In the genomic region with DNA sequence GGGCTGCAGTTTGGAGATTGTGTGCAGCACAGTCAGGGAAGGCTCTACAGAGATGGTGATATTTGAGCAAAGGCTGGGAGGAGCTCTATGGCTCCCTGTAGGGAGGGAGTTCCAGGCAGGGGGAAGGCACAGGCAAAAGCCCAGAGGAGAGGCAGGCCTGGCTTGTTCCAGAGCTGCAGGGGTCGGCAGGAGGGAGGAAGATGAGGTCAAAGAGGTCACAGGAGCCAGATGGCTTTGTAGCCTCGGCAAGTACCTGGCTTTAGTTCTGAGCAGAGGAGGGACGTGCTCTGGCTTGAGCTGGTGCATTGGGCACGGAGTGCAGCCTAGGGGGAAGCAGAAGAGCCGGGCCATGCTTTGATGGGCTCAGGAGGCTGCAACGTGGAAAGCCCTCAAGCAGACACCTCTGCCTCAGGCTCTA, we compare ENCODE assay signal across 1 cellular context.
TF ChIP-seq lines count a peak whose summit lies in the region.

No MANE protein-coding gene starts in this region.

TF ChIP-seq in HepG2, 621 proteins besides CTCF, POLR2A, EP300 and RAD21 (continued from another document and continues in another):
- TF ChIP-seq, protein P1, sequence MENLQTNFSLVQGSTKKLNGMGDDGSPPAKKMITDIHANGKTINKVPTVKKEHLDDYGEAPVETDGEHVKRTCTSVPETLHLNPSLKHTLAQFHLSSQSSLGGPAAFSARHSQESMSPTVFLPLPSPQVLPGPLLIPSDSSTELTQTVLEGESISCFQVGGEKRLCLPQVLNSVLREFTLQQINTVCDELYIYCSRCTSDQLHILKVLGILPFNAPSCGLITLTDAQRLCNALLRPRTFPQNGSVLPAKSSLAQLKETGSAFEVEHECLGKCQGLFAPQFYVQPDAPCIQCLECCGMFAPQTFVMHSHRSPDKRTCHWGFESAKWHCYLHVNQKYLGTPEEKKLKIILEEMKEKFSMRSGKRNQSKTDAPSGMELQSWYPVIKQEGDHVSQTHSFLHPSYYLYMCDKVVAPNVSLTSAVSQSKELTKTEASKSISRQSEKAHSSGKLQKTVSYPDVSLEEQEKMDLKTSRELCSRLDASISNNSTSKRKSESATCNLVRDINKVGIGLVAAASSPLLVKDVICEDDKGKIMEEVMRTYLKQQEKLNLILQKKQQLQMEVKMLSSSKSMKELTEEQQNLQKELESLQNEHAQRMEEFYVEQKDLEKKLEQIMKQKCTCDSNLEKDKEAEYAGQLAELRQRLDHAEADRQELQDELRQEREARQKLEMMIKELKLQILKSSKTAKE (CRISPR knock-in tag; IDR thresholded peaks at IDR 0.05; ENCODE audit: borderline replicate concordance), result no peak
- TF ChIP-seq ZNF232 (CRISPR knock-in tag; IDR thresholded peaks at IDR 0.05; ENCODE audit: borderline replicate concordance), result no peak
- TF ChIP-seq ZNF670 (CRISPR knock-in tag; IDR thresholded peaks at IDR 0.05; ENCODE audit: borderline replicate concordance), result 0 out of 2 replicates have a peak, but pooled peaks have one; percentile 40
- TF ChIP-seq, protein P2, sequence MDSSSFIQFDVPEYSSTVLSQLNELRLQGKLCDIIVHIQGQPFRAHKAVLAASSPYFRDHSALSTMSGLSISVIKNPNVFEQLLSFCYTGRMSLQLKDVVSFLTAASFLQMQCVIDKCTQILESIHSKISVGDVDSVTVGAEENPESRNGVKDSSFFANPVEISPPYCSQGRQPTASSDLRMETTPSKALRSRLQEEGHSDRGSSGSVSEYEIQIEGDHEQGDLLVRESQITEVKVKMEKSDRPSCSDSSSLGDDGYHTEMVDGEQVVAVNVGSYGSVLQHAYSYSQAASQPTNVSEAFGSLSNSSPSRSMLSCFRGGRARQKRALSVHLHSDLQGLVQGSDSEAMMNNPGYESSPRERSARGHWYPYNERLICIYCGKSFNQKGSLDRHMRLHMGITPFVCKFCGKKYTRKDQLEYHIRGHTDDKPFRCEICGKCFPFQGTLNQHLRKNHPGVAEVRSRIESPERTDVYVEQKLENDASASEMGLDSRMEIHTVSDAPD (CRISPR knock-in tag; IDR thresholded peaks at IDR 0.05), result 0 out of 2 replicates have a peak, but pooled peaks have one; percentile 15
- TF ChIP-seq ZNF383 (CRISPR knock-in tag; IDR thresholded peaks at IDR 0.05; ENCODE audit: borderline replicate concordance), result no peak
- TF ChIP-seq ZNF441 (CRISPR knock-in tag; IDR thresholded peaks at IDR 0.05; ENCODE audit: borderline replicate concordance), result no peak
- TF ChIP-seq ZNF34 (CRISPR knock-in tag; IDR thresholded peaks at IDR 0.05; ENCODE audit: borderline replicate concordance), result no peak
- TF ChIP-seq, protein P3, sequence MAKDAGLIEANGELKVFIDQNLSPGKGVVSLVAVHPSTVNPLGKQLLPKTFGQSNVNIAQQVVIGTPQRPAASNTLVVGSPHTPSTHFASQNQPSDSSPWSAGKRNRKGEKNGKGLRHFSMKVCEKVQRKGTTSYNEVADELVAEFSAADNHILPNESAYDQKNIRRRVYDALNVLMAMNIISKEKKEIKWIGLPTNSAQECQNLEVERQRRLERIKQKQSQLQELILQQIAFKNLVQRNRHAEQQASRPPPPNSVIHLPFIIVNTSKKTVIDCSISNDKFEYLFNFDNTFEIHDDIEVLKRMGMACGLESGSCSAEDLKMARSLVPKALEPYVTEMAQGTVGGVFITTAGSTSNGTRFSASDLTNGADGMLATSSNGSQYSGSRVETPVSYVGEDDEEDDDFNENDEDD (CRISPR knock-in tag; IDR thresholded peaks at IDR 0.05; ENCODE audit: borderline replicate concordance), result 0 out of 2 replicates have a peak, but pooled peaks have one; percentile 2
- TF ChIP-seq, protein P4, sequence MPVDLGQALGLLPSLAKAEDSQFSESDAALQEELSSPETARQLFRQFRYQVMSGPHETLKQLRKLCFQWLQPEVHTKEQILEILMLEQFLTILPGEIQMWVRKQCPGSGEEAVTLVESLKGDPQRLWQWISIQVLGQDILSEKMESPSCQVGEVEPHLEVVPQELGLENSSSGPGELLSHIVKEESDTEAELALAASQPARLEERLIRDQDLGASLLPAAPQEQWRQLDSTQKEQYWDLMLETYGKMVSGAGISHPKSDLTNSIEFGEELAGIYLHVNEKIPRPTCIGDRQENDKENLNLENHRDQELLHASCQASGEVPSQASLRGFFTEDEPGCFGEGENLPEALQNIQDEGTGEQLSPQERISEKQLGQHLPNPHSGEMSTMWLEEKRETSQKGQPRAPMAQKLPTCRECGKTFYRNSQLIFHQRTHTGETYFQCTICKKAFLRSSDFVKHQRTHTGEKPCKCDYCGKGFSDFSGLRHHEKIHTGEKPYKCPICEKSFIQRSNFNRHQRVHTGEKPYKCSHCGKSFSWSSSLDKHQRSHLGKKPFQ (CRISPR knock-in tag; IDR thresholded peaks at IDR 0.05; ENCODE audit: insufficient replicate concordance), result no peak
- TF ChIP-seq, protein P5, sequence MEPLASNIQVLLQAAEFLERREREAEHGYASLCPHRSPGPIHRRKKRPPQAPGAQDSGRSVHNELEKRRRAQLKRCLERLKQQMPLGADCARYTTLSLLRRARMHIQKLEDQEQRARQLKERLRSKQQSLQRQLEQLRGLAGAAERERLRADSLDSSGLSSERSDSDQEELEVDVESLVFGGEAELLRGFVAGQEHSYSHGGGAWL (CRISPR knock-in tag; IDR thresholded peaks at IDR 0.05), result no peak
- peak; percentile 52; the same call in 1 of the 2 replicates for TF ChIP-seq ZBTB7B (CRISPR knock-in tag; IDR thresholded peaks at IDR 0.05)
- no peak for TF ChIP-seq TOE1 (CRISPR knock-in tag; IDR thresholded peaks at IDR 0.05)
- TF ChIP-seq, protein P6, sequence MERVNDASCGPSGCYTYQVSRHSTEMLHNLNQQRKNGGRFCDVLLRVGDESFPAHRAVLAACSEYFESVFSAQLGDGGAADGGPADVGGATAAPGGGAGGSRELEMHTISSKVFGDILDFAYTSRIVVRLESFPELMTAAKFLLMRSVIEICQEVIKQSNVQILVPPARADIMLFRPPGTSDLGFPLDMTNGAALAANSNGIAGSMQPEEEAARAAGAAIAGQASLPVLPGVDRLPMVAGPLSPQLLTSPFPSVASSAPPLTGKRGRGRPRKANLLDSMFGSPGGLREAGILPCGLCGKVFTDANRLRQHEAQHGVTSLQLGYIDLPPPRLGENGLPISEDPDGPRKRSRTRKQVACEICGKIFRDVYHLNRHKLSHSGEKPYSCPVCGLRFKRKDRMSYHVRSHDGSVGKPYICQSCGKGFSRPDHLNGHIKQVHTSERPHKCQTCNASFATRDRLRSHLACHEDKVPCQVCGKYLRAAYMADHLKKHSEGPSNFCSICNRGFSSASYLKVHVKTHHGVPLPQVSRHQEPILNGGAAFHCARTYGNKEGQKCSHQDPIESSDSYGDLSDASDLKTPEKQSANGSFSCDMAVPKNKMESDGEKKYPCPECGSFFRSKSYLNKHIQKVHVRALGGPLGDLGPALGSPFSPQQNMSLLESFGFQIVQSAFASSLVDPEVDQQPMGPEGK (CRISPR knock-in tag; IDR thresholded peaks at IDR 0.05), result peak; percentile 11; the same call in 1 of the 2 replicates
- TF ChIP-seq GATAD2A (CRISPR knock-in tag; IDR thresholded peaks at IDR 0.05), result no peak
- no peak for TF ChIP-seq NFE2L1 (CRISPR knock-in tag; IDR thresholded peaks at IDR 0.05; ENCODE audit: borderline replicate concordance)
- TF ChIP-seq PRMT3 (CRISPR knock-in tag; IDR thresholded peaks at IDR 0.05; ENCODE audit: borderline replicate concordance, low read depth), result no peak
- TF ChIP-seq SIN3B (IDR thresholded peaks at IDR 0.05; ENCODE audit: low read length), result no peak
- no peak for TF ChIP-seq NPAS2 (CRISPR knock-in tag; IDR thresholded peaks at IDR 0.05; ENCODE audit: borderline replicate concordance)
- TF ChIP-seq, protein P7, sequence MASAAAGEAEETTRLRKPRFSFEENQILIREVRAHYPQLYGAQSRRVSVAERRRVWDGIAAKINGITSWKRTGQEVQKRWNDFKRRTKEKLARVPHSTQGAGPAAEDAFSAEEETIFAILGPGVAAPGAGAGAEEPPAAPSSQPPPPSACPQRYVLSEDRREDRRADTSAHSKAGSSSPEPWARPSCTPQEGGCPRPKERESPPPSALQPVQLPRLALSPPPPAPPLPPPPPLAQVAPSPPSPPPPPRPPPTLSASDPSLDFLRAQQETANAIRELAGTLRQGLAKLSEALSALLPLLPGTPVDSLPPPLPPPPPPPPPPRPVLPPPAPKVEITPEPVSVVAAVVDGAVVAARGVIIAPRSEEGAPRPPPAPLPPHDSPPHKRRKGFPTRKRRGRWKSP (CRISPR knock-in tag; IDR thresholded peaks at IDR 0.05), result no peak
- TF ChIP-seq ZNF737 (CRISPR knock-in tag; IDR thresholded peaks at IDR 0.05; ENCODE audit: borderline replicate concordance), result no peak
- no peak for TF ChIP-seq U2AF1 (optimal IDR thresholded peaks at IDR 0.05; ENCODE audit: low read depth, low read length)
- TF ChIP-seq, protein P8, sequence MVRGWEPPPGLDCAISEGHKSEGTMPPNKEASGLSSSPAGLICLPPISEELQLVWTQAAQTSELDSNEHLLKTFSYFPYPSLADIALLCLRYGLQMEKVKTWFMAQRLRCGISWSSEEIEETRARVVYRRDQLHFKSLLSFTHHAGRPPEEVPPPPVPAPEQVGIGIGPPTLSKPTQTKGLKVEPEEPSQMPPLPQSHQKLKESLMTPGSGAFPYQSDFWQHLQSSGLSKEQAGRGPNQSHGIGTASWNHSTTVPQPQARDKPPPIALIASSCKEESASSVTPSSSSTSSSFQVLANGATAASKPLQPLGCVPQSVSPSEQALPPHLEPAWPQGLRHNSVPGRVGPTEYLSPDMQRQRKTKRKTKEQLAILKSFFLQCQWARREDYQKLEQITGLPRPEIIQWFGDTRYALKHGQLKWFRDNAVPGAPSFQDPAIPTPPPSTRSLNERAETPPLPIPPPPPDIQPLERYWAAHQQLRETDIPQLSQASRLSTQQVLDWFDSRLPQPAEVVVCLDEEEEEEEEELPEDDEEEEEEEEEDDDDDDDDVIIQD (CRISPR knock-in tag; IDR thresholded peaks at IDR 0.05; ENCODE audit: low read depth), result 0 out of 2 replicates have a peak, but pooled peaks have one; percentile 7
- TF ChIP-seq, protein P9, sequence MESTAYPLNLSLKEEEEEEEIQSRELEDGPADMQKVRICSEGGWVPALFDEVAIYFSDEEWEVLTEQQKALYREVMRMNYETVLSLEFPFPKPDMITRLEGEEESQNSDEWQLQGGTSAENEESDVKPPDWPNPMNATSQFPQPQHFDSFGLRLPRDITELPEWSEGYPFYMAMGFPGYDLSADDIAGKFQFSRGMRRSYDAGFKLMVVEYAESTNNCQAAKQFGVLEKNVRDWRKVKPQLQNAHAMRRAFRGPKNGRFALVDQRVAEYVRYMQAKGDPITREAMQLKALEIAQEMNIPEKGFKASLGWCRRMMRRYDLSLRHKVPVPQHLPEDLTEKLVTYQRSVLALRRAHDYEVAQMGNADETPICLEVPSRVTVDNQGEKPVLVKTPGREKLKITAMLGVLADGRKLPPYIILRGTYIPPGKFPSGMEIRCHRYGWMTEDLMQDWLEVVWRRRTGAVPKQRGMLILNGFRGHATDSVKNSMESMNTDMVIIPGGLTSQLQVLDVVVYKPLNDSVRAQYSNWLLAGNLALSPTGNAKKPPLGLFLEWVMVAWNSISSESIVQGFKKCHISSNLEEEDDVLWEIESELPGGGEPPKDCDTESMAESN (CRISPR knock-in tag; conservative IDR thresholded peaks at IDR 0.05), result peak; percentile 52; the same call in 1 of the 2 replicates
- no peak for TF ChIP-seq RNF2 (conservative IDR thresholded peaks at IDR 0.05; ENCODE audit: low read depth)
- TF ChIP-seq, protein P10, sequence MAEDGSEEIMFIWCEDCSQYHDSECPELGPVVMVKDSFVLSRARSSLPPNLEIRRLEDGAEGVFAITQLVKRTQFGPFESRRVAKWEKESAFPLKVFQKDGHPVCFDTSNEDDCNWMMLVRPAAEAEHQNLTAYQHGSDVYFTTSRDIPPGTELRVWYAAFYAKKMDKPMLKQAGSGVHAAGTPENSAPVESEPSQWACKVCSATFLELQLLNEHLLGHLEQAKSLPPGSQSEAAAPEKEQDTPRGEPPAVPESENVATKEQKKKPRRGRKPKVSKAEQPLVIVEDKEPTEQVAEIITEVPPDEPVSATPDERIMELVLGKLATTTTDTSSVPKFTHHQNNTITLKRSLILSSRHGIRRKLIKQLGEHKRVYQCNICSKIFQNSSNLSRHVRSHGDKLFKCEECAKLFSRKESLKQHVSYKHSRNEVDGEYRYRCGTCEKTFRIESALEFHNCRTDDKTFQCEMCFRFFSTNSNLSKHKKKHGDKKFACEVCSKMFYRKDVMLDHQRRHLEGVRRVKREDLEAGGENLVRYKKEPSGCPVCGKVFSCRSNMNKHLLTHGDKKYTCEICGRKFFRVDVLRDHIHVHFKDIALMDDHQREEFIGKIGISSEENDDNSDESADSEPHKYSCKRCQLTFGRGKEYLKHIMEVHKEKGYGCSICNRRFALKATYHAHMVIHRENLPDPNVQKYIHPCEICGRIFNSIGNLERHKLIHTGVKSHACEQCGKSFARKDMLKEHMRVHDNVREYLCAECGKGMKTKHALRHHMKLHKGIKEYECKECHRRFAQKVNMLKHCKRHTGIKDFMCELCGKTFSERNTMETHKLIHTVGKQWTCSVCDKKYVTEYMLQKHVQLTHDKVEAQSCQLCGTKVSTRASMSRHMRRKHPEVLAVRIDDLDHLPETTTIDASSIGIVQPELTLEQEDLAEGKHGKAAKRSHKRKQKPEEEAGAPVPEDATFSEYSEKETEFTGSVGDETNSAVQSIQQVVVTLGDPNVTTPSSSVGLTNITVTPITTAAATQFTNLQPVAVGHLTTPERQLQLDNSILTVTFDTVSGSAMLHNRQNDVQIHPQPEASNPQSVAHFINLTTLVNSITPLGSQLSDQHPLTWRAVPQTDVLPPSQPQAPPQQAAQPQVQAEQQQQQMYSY (CRISPR knock-in tag; IDR thresholded peaks at IDR 0.05), result no peak
- no peak for TF ChIP-seq ZFP82 (CRISPR knock-in tag; IDR thresholded peaks at IDR 0.05; ENCODE audit: borderline replicate concordance)
- TF ChIP-seq, protein P11, sequence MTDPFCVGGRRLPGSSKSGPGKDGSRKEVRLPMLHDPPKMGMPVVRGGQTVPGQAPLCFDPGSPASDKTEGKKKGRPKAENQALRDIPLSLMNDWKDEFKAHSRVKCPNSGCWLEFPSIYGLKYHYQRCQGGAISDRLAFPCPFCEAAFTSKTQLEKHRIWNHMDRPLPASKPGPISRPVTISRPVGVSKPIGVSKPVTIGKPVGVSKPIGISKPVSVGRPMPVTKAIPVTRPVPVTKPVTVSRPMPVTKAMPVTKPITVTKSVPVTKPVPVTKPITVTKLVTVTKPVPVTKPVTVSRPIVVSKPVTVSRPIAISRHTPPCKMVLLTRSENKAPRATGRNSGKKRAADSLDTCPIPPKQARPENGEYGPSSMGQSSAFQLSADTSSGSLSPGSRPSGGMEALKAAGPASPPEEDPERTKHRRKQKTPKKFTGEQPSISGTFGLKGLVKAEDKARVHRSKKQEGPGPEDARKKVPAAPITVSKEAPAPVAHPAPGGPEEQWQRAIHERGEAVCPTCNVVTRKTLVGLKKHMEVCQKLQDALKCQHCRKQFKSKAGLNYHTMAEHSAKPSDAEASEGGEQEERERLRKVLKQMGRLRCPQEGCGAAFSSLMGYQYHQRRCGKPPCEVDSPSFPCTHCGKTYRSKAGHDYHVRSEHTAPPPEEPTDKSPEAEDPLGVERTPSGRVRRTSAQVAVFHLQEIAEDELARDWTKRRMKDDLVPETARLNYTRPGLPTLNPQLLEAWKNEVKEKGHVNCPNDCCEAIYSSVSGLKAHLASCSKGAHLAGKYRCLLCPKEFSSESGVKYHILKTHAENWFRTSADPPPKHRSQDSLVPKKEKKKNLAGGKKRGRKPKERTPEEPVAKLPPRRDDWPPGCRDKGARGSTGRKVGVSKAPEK (CRISPR knock-in tag; IDR thresholded peaks at IDR 0.05; ENCODE audit: borderline replicate concordance), result no peak
- TF ChIP-seq ZNF629 (CRISPR knock-in tag; conservative IDR thresholded peaks at IDR 0.05), result no peak
- TF ChIP-seq, protein P12, sequence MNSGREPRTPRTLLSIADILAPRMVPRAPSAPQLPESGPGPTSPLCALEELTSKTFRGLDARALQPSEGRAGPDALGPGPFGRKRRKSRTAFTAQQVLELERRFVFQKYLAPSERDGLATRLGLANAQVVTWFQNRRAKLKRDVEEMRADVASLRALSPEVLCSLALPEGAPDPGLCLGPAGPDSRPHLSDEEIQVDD (CRISPR knock-in tag; IDR thresholded peaks at IDR 0.05; ENCODE audit: borderline replicate concordance), result no peak
- no peak for TF ChIP-seq ZNF83 (CRISPR knock-in tag; IDR thresholded peaks at IDR 0.05; ENCODE audit: borderline replicate concordance)
- TF ChIP-seq NFRKB (IDR thresholded peaks at IDR 0.05), result no peak
- no peak for TF ChIP-seq GATA4 (IDR thresholded peaks at IDR 0.05; ENCODE audit: borderline replicate concordance, low read depth)
- TF ChIP-seq ZNF761 (CRISPR knock-in tag; conservative IDR thresholded peaks at IDR 0.05), result no peak
